Comparison of ENCODE assay signal across 20 cellular contexts in the genomic region with DNA sequence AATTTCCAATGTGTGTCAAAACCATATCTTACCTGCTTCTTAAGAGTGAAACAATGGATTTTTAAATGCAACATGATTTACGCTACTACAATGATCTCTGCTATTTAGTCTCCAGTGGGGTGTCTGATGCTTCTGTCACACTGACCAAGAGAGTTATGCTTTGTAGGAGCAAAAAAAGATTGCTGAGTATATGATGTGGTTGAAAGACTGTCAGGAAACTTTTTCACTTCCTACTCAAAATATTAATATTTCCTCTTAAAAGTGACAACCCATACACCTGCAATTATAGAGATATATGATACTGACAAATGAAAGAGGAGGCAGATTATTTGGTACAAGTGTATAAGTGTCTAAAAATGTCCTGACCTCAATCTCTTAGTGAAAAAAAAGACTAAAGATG.
"Had no signal": no experiment of that assay in that cellular context is flagged by ENCODE, and none has a peak within 500 bp of the region (broad histone marks: within the 10 kb centered on the region; RNA-seq: fewer than 3 reads in every experiment).

No MANE protein-coding gene starts in this region.

- H3K4me2 ChIP-seq: smooth muscle cell had no signal

- H3K4me1 ChIP-seq: left ventricle myocardium inferior, right atrium auricular region, right lobe of liver, stomach, testis, thyroid gland, transverse colon, upper lobe of left lung had no signal

- H3K36me3 ChIP-seq: left ventricle myocardium inferior, ovary, right atrium auricular region, right lobe of liver, stomach, thyroid gland, transverse colon, upper lobe of left lung had no signal

- H3K9me3 ChIP-seq: left ventricle myocardium inferior, mucosa of descending colon, ovary, right atrium auricular region, right lobe of liver, stomach, testis, thyroid gland, transverse colon, upper lobe of left lung had no signal

- H3K4me3 ChIP-seq: left ventricle myocardium inferior, lung, mucosa of descending colon, ovary, right atrium auricular region, right lobe of liver, smooth muscle cell, stomach, testis, thyroid gland, transverse colon, upper lobe of left lung had no signal

- ATAC-seq: mucosa of descending colon; naive thymus-derived CD4-positive, alpha-beta T cell; natural killer cell treated with Interleukin-12 subunit alpha and Interleukin-12 subunit beta and Interleukin-15 and Interleukin-18, amount 100 ng/mL, for 72 hours; right lobe of liver; stimulated activated naive B cell treated with anti-CD40 and anti-IgM and Interleukin-4, amounts not matched to agents 10 μg/mL and 1 μg/mL and 100 μg/mL, for 72 hours; stimulated activated naive CD8-positive, alpha-beta T cell treated with anti-CD3 and anti-CD28 coated beads, Interleukin-15, Interleukin-2, amounts not matched to agents 100 U/mL and 50 U/mL, for 24 hours had no signal

- DNase-seq: islet precursor cell; left ventricle myocardium inferior; midbrain; mucosa of descending colon; naive thymus-derived CD4-positive, alpha-beta T cell; ovary; right lobe of liver; stimulated activated CD4-positive, alpha-beta T cell treated with anti-CD3 and anti-CD28 coated beads, Interleukin-1b, Interleukin-23, amount 100 ng/mL, for 48 hours; stimulated activated CD4-positive, alpha-beta T cell treated with anti-CD3 and anti-CD28 coated beads, Interleukin-2, amount 100 ng/mL, for 48 hours; stimulated activated naive B cell treated with anti-CD40 and anti-IgM and Interleukin-4, amounts not matched to agents 10 μg/mL and 1 μg/mL and 100 μg/mL, for 72 hours; stimulated activated naive CD8-positive, alpha-beta T cell treated with anti-CD3 and anti-CD28 coated beads, Interleukin-15, Interleukin-2, amounts not matched to agents 100 U/mL and 50 U/mL, for 24 hours; stomach; testis; thyroid gland; transverse colon; upper lobe of left lung had no signal

- H3K27me3 ChIP-seq: ovary, right atrium auricular region, right lobe of liver, stomach, testis, thyroid gland, transverse colon, upper lobe of left lung had no signal

- H3K27ac ChIP-seq: left ventricle myocardium inferior, ovary, right atrium auricular region, right lobe of liver, stomach, testis, thyroid gland, transverse colon, upper lobe of left lung had no signal
